ENCODE assay signal across 15 cellular contexts in the genomic region with DNA sequence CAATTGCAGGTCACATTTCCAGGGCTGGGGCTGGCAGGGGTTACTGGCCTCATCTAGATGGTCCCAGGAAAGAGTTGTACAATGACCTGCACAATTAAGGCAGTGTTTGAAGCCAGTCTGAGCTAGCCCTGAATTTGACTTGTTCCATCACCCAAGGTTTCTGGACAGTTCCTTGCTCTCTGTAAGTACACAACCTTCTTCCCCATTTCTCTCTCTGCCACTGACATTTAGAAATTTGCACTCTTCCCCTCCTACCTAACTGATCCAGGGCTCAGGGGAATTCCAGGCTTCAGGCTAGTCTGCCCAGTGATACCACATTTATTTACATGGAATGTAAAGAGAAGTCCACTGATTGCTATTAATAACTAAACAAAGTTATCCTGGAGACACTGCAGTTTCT.
"Had no signal": no experiment of that assay in that cellular context is flagged by ENCODE, and none has a peak within 500 bp of the region (broad histone marks: within the 10 kb centered on the region; RNA-seq: fewer than 3 reads in every experiment).

No MANE protein-coding gene starts in this region.

- H3K9me3 ChIP-seq: colonic mucosa had no signal

- H3K27me3 ChIP-seq: ascending aorta, colonic mucosa had no signal

- ATAC-seq: heart left ventricle had no signal

- H3K4me1 ChIP-seq: ascending aorta, colonic mucosa, heart left ventricle, tibial artery had no signal

- H3K27ac ChIP-seq: ascending aorta, colonic mucosa, heart left ventricle, tibial artery had no signal

- H3K36me3 ChIP-seq: ascending aorta, colonic mucosa, heart left ventricle, tibial artery had no signal

- DNase-seq: activated CD4-positive, alpha-beta T cell treated with anti-CD3 and anti-CD28 coated beads, Interleukin-2, amount 50 U/mL, for 48 hours; activated CD4-positive, CD25-positive, alpha-beta regulatory T cell; activated naive CD4-positive, alpha-beta T cell; caudate nucleus; colonic mucosa; effector CD4-positive, alpha-beta T cell; foreskin melanocyte; heart left ventricle; kidney; naive B cell; retina; stimulated activated CD4-positive, alpha-beta T cell treated with anti-CD3 and anti-CD28 coated beads, Interleukin-4, amount 100 ng/mL, for 4 hours; T-helper 2 cell; tibial artery had no signal

- H3K4me3 ChIP-seq: ascending aorta, colonic mucosa, heart left ventricle, tibial artery had no signal
